ENCODE assay signal across 8 cellular contexts in genomic region chr17:79798296-79799173, GRCh38. TPM values are rescaled to one million over a fixed set of nuclear protein-coding genes. Genes with fewer than 3 reads are reported as not detected.
DNase-seq lines count a peak whose midpoint lies in the region; ATAC-seq and TF ChIP-seq lines count a peak whose summit lies in the region.

No MANE protein-coding gene starts in this region.

- H3K4me1 ChIP-seq in tibial nerve = peaks cover 4 to 68% (median 41%) of the 10 kb centered on the region in 4 donors

- peaks cover 31% of the 10 kb centered on the region for H3K4me1 Mint-ChIP-seq in activated T-cell treated with anti-CD3 and anti-CD28 coated beads, Interleukin-2, amount 50 U/mL, for 4 hours (ENCODE audit: low read depth)

- peaks cover 0 to 10% (median 0%) of the 10 kb centered on the region in 3 donors for H3K36me3 ChIP-seq in tibial nerve

- H3K27me3 ChIP-seq in tibial nerve = peaks cover 14 to 74% of the 10 kb centered on the region in 2 donors

- H3K36me3 Mint-ChIP-seq in activated T-cell treated with anti-CD3 and anti-CD28 coated beads, Interleukin-2, amount 50 U/mL, for 4 hours (ENCODE audit: insufficient read depth) = no peaks in the 10 kb centered on the region

- H3K27me3 Mint-ChIP-seq in activated T-cell treated with anti-CD3 and anti-CD28 coated beads, Interleukin-2, amount 50 U/mL, for 4 hours (ENCODE audit: low read depth) = peaks cover 41% of the 10 kb centered on the region

- TF ChIP-seq CTCF in tibial nerve (IDR thresholded peaks at IDR 0.05) = no peak
- no peak for TF ChIP-seq CTCF in GM13976 (IDR thresholded peaks at IDR 0.05; ENCODE audit: borderline replicate concordance, control extremely low read depth, extremely low read depth, insufficient read depth, missing control alignments)

- peak in 1 of 2 donors; percentile 57 for TF ChIP-seq EP300 in tibial nerve (IDR thresholded peaks at IDR 0.05)

- 2% methylated on average over 57 to 62 of the region's 71 CpGs for WGBS in tibial nerve, 2 donors

- peak overlapping the region; percentile 58 for H3K4me3 Mint-ChIP-seq in activated T-cell treated with anti-CD3 and anti-CD28 coated beads, Interleukin-2, amount 50 U/mL, for 4 hours

- in situ Hi-C loops in GM13976 (cut with MboI; ENCODE audit: low sequenced_read_pairs, unreplicated experiment) = no loop called here

- DNase-seq in activated CD8-positive, alpha-beta memory T cell treated with anti-CD3 and anti-CD28 coated beads, Interleukin-2, amount 50 U/mL, for 4 hours = peak; percentile 21
- DNase-seq in activated CD8-positive, alpha-beta memory T cell treated with anti-CD3 and anti-CD28 coated beads for 24 hours = no peak
- DNase-seq in activated T-cell treated with anti-CD3 and anti-CD28 coated beads, Interleukin-2, amount 50 U/mL, for 4 hours = no peak
- DNase-seq in islet precursor cell (peak; percentile 69), tibial nerve (ENCODE audit: low spot score in 2 of 2) (no peak), GM13976 (ENCODE audit: low spot score) (no peak), NCI-H82 treated with DMSO at 0.1 percent for 48 hours (lab: John Stamatoyannopoulos, UW; ENCODE audit: unreplicated experiment) (no peak)

- ATAC-seq in activated T-cell treated with anti-CD3 and anti-CD28 coated beads, Interleukin-2, amount 50 U/mL, for 4 hours = no peak
- no peak for ATAC-seq in GM18505 (IDR thresholded peaks at IDR 0.05; ENCODE audit: unreplicated experiment)

- H3K27ac ChIP-seq in tibial nerve = no peak overlapping the region

- no peaks in the 10 kb centered on the region for H3K9me3 Mint-ChIP-seq in activated T-cell treated with anti-CD3 and anti-CD28 coated beads, Interleukin-2, amount 50 U/mL, for 4 hours

- H3K4me3 ChIP-seq in tibial nerve = peak overlapping the region in 3 of 4 donors; percentile 28 to 76 (median 73)

- H3K9me3 ChIP-seq in tibial nerve = no peaks in the 10 kb centered on the region

- TF ChIP-seq POLR2A in tibial nerve (IDR thresholded peaks at IDR 0.05) = no peak
- TF ChIP-seq POLR2A in GM18505 (IDR thresholded peaks at IDR 0.05; ENCODE audit: borderline replicate concordance, extremely low read depth, insufficient read depth, insufficient read length) = no peak

RNA-seq across cellular contexts. Expression of gene CBX8, which starts 1.7 kb away (rescaled TPM):
- 1 to 10 TPM; 1.7 to 4.3 (median 3.1) TPM for total RNA-seq in activated T-cell treated with anti-CD3 and anti-CD28 coated beads, Interleukin-2, amount 50 U/mL, for 4 hours
- 1 to 10 TPM in 1 of 4 donors, under 1 TPM in 2, not detected in 1; 0.84 to 4.2 (median 0.87) TPM for total RNA-seq in tibial nerve

RNA-seq across cellular contexts. Expression of gene CBX2, which starts 20.6 kb away (rescaled TPM):
- total RNA-seq in activated T-cell treated with anti-CD3 and anti-CD28 coated beads, Interleukin-2, amount 50 U/mL, for 4 hours = 1 to 10 TPM; 1.0 to 2.6 (median 1.4) TPM
- total RNA-seq in tibial nerve = 1 to 10 TPM; 2.4 to 5.9 (median 4.5) TPM

RNA-seq across cellular contexts. Expression of gene CBX4, which starts 40.7 kb away (rescaled TPM):
- 10 to 100 TPM; 15.3 to 16.4 (median 15.3) TPM for total RNA-seq in activated T-cell treated with anti-CD3 and anti-CD28 coated beads, Interleukin-2, amount 50 U/mL, for 4 hours
- total RNA-seq in tibial nerve = 10 to 100 TPM; 11.6 to 15.3 (median 14.4) TPM

Comparison
In these comparisons a context has a peak if more than half of its experiments do, and no peak if none do; other contexts are left out.
1. DNase-seq: peak in activated CD8-positive, alpha-beta memory T cell treated with anti-CD3 and anti-CD28 coated beads, Interleukin-2, amount 50 U/mL, for 4 hours (single experiment) and islet precursor cell (single experiment); none in activated CD8-positive, alpha-beta memory T cell treated with anti-CD3 and anti-CD28 coated beads for 24 hours (single experiment), activated T-cell treated with anti-CD3 and anti-CD28 coated beads, Interleukin-2, amount 50 U/mL, for 4 hours (single experiment), tibial nerve (0 of 2), GM13976 (single experiment) and NCI-H82 treated with DMSO at 0.1 percent for 48 hours (single experiment).